23 cellular contexts compared by ENCODE assay signal in the genomic region with DNA sequence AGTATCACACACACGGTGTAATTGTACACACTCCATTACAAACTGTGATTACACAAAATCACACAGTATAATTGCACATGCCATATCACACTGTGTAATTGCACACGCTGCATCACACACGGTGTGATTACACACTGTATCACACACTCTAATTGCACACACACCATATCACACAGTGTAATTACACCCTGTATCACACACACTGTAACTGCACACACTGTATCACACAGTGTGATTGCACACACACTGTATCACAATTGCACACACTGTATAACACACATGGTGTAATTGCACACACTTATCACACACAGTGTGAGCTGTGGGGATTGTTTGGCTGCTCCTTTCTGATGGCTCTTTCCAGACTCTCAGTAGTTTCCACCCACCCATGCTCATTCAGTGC.
"Had no signal": no experiment of that assay in that cellular context is flagged by ENCODE, and none has a peak within 500 bp of the region (broad histone marks: within the 10 kb centered on the region; RNA-seq: fewer than 3 reads in every experiment).

No MANE protein-coding gene starts in this region.

- FAIRE-seq: RCC 7860 had no signal

- H3K36me3 ChIP-seq: SJSA1 had no signal

- DNase-seq: KBM-7, NCI-H1048, NCI-H1105 treated with DMSO at 0.1 percent for 48 hours, NCI-H1417 treated with DMSO at 0.1 percent for 48 hours, NCI-H146, NCI-H1694 treated with DMSO at 0.1 percent for 48 hours, NCI-H1930, NCI-H2081, NCI-H2107, NCI-H226, NCI-H446, NCI-H510A, NCI-H524 treated with DMSO at 0.1 percent for 48 hours, NCI-H69, NCI-H774, Right ventricle myocardium superior, RPMI8226, SIG-M5, SW 1271 had no signal

- H3K4me3 ChIP-seq: SJSA1, SK-N-MC had no signal

- H3K27me3 ChIP-seq: SJSA1 had no signal

- H3K4me1 ChIP-seq: SJSA1 had no signal

- H3K27ac ChIP-seq: HL-60, SJSA1, SK-N-MC had no signal
